ENCODE assay signal across 1 cellular context in genomic region chr2:105299290-105299689, GRCh38.
TF ChIP-seq lines count a peak whose summit lies in the region.

No MANE protein-coding gene starts in this region.

TF ChIP-seq in H1, 55 proteins besides CTCF, POLR2A, EP300 and RAD21:
- TF ChIP-seq SAP30 (IDR thresholded peaks at IDR 0.05; ENCODE audit: insufficient read depth, insufficient replicate concordance, low read length) (no peak), JUN (IDR thresholded peaks at IDR 0.05; ENCODE audit: low read depth, low read length) (no peak), MAX (IDR thresholded peaks at IDR 0.05) (no peak), MAFK (IDR thresholded peaks at IDR 0.05; ENCODE audit: low read depth, low read length) (no peak), SP2 (IDR thresholded peaks at IDR 0.05; ENCODE audit: low read length) (no peak), NANOG (IDR thresholded peaks at IDR 0.05; ENCODE audit: insufficient read depth, low read depth, low read length, poor library complexity, severe bottlenecking) (no peak), SRF (IDR thresholded peaks at IDR 0.05; ENCODE audit: low read depth, low read length) (no peak), EZH2 (IDR thresholded peaks at IDR 0.05; ENCODE audit: low read depth, low read length, severe bottlenecking) (no peak), ATF2 (IDR thresholded peaks at IDR 0.05; ENCODE audit: low read length) (no peak), ZNF274 (IDR thresholded peaks at IDR 0.05; ENCODE audit: borderline replicate concordance, extremely low read depth, low read length) (no peak), CBX8 (IDR thresholded peaks at IDR 0.05; ENCODE audit: borderline replicate concordance, low read depth, low read length) (no peak), CHD2 (IDR thresholded peaks at IDR 0.05; ENCODE audit: low read length) (no peak), RBBP5 (IDR thresholded peaks at IDR 0.05; ENCODE audit: borderline replicate concordance, low read depth, low read length) (no peak), HDAC2 (IDR thresholded peaks at IDR 0.05; ENCODE audit: borderline replicate concordance in 1 of 2, low read depth in 2 of 2, low read length in 2 of 2) (no peak), RNF2 (IDR thresholded peaks at IDR 0.05; ENCODE audit: borderline replicate concordance, low read depth, low read length, missing control alignments, poor library complexity, severe bottlenecking) (no peak), BACH1 (IDR thresholded peaks at IDR 0.05; ENCODE audit: low read length) (no peak), TEAD4 (IDR thresholded peaks at IDR 0.05; ENCODE audit: low read depth, low read length) (no peak)
TF ChIP-seq in H1: peak in this region for 0.
